In genomic region chr17:71850792-71851191, GRCh38 we compare ENCODE assay signal across 26 cellular contexts.
DNase-seq lines count a peak whose midpoint lies in the region; ATAC-seq and TF ChIP-seq lines count a peak whose summit lies in the region.
"Had no signal": no experiment of that assay in that cellular context is flagged by ENCODE, and none has a peak within 500 bp of the region (broad histone marks: within the 10 kb centered on the region; RNA-seq: fewer than 3 reads in every experiment).

No MANE protein-coding gene starts in this region.

- H3K4me3 Mint-ChIP-seq in CD8-positive, alpha-beta T cell, result no peak overlapping the region
- H3K4me3 Mint-ChIP-seq: activated CD4-positive, alpha-beta T cell treated with anti-CD3 and anti-CD28 coated beads, Interleukin-2, amount 10 ng/mL, durations not matched to agents 24 days and 14 days; activated naive CD8-positive, alpha-beta T cell treated with anti-CD3 and anti-CD28 coated beads, Interleukin-2, amount 10 ng/mL, durations not matched to agents 7 days and 5 days; activated T-helper 1 cell treated with anti-CD3 and anti-CD28 coated beads, Interleukin-12 subunit alpha, Interleukin-12 subunit beta, Interleukin-2, Interleukin-4 antibody, amounts not matched to agents 30 ng/mL and 10 ng/mL and 1 ng/mL, durations not matched to agents 14 hours and 24 hours and 36 hours; natural killer cell treated with Interleukin-12 subunit alpha and Interleukin-12 subunit beta and Interleukin-15 and Interleukin-18, amount 100 ng/mL, for 72 hours; T-helper 17 cell had no signal

- H3K27me3 Mint-ChIP-seq in CD8-positive, alpha-beta T cell (ENCODE audit: low read depth), result no peaks in the 10 kb centered on the region
- H3K27me3 Mint-ChIP-seq: activated CD4-positive, alpha-beta T cell treated with anti-CD3 and anti-CD28 coated beads, Interleukin-2, amount 10 ng/mL, durations not matched to agents 24 days and 14 days; activated naive CD8-positive, alpha-beta T cell treated with anti-CD3 and anti-CD28 coated beads, Interleukin-2, amount 10 ng/mL, durations not matched to agents 7 days and 5 days; natural killer cell treated with Interleukin-12 subunit alpha and Interleukin-12 subunit beta and Interleukin-15 and Interleukin-18, amount 100 ng/mL, for 72 hours; T-helper 17 cell had no signal

- H3K4me1 ChIP-seq in thyroid gland, result no peaks in the 10 kb centered on the region
- H3K4me1 ChIP-seq in mucosa of descending colon (ENCODE audit: low read depth), result no peaks in the 10 kb centered on the region
- H3K4me1 ChIP-seq in CD8-positive, alpha-beta T cell (ENCODE audit: insufficient read depth, low read length), result no peaks in the 10 kb centered on the region
- H3K4me1 ChIP-seq: left lung, right atrium auricular region, stomach had no signal

- CTCF ChIA-PET in CD8-positive, alpha-beta T cell (lab: Charles Lee), result no interaction called here

- no peak overlapping the region for H3K4me3 ChIP-seq in GM12865 (ENCODE audit: low read depth, low read length)
- H3K4me3 ChIP-seq in thyroid gland (replicated peaks in 1 of 3), result no peak overlapping the region
- no peak overlapping the region for H3K4me3 ChIP-seq in mucosa of descending colon
- H3K4me3 ChIP-seq in CD8-positive, alpha-beta T cell (ENCODE audit: low read depth, low read length), result no peak overlapping the region
- H3K4me3 ChIP-seq: left lung, ovary, right atrium auricular region, SK-N-MC, stomach had no signal

- H3K9me3 Mint-ChIP-seq in CD8-positive, alpha-beta T cell, result peaks cover 3% of the 10 kb centered on the region
- H3K9me3 Mint-ChIP-seq: activated CD4-positive, alpha-beta T cell treated with anti-CD3 and anti-CD28 coated beads, Interleukin-2, amount 10 ng/mL, durations not matched to agents 24 days and 14 days; activated naive CD8-positive, alpha-beta T cell treated with anti-CD3 and anti-CD28 coated beads, Interleukin-2, amount 10 ng/mL, durations not matched to agents 7 days and 5 days had no signal

- H3K27ac Mint-ChIP-seq in CD8-positive, alpha-beta T cell, result no peak overlapping the region
- H3K27ac Mint-ChIP-seq: activated CD4-positive, alpha-beta T cell treated with anti-CD3 and anti-CD28 coated beads, Interleukin-2, amount 10 ng/mL, durations not matched to agents 24 days and 14 days; activated naive CD8-positive, alpha-beta T cell treated with anti-CD3 and anti-CD28 coated beads, Interleukin-2, amount 10 ng/mL, durations not matched to agents 7 days and 5 days; activated T-helper 1 cell treated with anti-CD3 and anti-CD28 coated beads, Interleukin-12 subunit alpha, Interleukin-12 subunit beta, Interleukin-2, Interleukin-4 antibody, amounts not matched to agents 30 ng/mL and 10 ng/mL and 1 ng/mL, durations not matched to agents 14 hours and 24 hours and 36 hours; natural killer cell treated with Interleukin-12 subunit alpha and Interleukin-12 subunit beta and Interleukin-15 and Interleukin-18, amount 100 ng/mL, for 72 hours; T-helper 17 cell had no signal

- ATAC-seq in GM18907 (IDR thresholded peaks at IDR 0.05; ENCODE audit: unreplicated experiment) (peak; percentile 54), HG02798 (IDR thresholded peaks at IDR 0.05; ENCODE audit: poor library complexity, unreplicated experiment) (peak; percentile 47), HG03280 (IDR thresholded peaks at IDR 0.05; ENCODE audit: unreplicated experiment) (peak; percentile 54), mucosa of descending colon (no peak)
- no peak for ATAC-seq in CD8-positive, alpha-beta T cell
- ATAC-seq: left lung; natural killer cell treated with Interleukin-12 subunit alpha and Interleukin-12 subunit beta and Interleukin-15 and Interleukin-18, amount 100 ng/mL, for 72 hours; T-helper 17 cell had no signal

- H3K27ac ChIP-seq in thyroid gland, result no peak overlapping the region
- H3K27ac ChIP-seq in CD8-positive, alpha-beta T cell (ENCODE audit: low read depth, low read length), result no peak overlapping the region
- H3K27ac ChIP-seq: left lung, ovary, right atrium auricular region, RWPE1, SK-N-MC, stomach, VCaP had no signal

- H3K36me3 Mint-ChIP-seq in CD8-positive, alpha-beta T cell, result no peaks in the 10 kb centered on the region
- H3K36me3 Mint-ChIP-seq: activated naive CD8-positive, alpha-beta T cell treated with anti-CD3 and anti-CD28 coated beads, Interleukin-2, amount 10 ng/mL, durations not matched to agents 7 days and 5 days; natural killer cell treated with Interleukin-12 subunit alpha and Interleukin-12 subunit beta and Interleukin-15 and Interleukin-18, amount 100 ng/mL, for 72 hours had no signal

- H3K9me3 ChIP-seq in thyroid gland, result no peaks in the 10 kb centered on the region
- H3K9me3 ChIP-seq in mucosa of descending colon, result no peaks in the 10 kb centered on the region
- H3K9me3 ChIP-seq in CD8-positive, alpha-beta T cell (ENCODE audit: low read length), result no peaks in the 10 kb centered on the region
- H3K9me3 ChIP-seq: left lung, ovary, right atrium auricular region, stomach had no signal

- TF ChIP-seq CTCF in GM12865 (IDR thresholded peaks at IDR 0.05; ENCODE audit: insufficient read depth, low read depth, low read length, missing control alignments) (no peak), thyroid gland (IDR thresholded peaks at IDR 0.05) (no peak), mucosa of descending colon (IDR thresholded peaks at IDR 0.05) (no peak)
- no peak for TF ChIP-seq CTCF in CD8-positive, alpha-beta T cell (IDR thresholded peaks at IDR 0.05)

- intact Hi-C loops in thyroid gland (cut with DNase I), result no loop called here
- intact Hi-C loops in mucosa of descending colon (cut with DNase I, micrococcal nuclease), result no loop called here
- intact Hi-C loops in CD8-positive, alpha-beta T cell (cut with DNase I, micrococcal nuclease), result no loop called here

- no peaks in the 10 kb centered on the region for H3K36me3 ChIP-seq in thyroid gland
- H3K36me3 ChIP-seq in mucosa of descending colon (ENCODE audit: low read depth), result no peaks in the 10 kb centered on the region
- H3K36me3 ChIP-seq in CD8-positive, alpha-beta T cell (ENCODE audit: insufficient read depth, low read length), result no peaks in the 10 kb centered on the region
- H3K36me3 ChIP-seq: left lung, ovary, right atrium auricular region, stomach had no signal

- H3K4me1 Mint-ChIP-seq in CD8-positive, alpha-beta T cell (ENCODE audit: low read depth), result no peaks in the 10 kb centered on the region
- H3K4me1 Mint-ChIP-seq: activated CD4-positive, alpha-beta T cell treated with anti-CD3 and anti-CD28 coated beads, Interleukin-2, amount 10 ng/mL, durations not matched to agents 24 days and 14 days; activated naive CD8-positive, alpha-beta T cell treated with anti-CD3 and anti-CD28 coated beads, Interleukin-2, amount 10 ng/mL, durations not matched to agents 7 days and 5 days; T-helper 17 cell had no signal

- 68 to 93% methylated on average over 2 of the region's 2 CpGs for whole genome bisulfite sequencing in thyroid gland, 2 donors

- no peaks in the 10 kb centered on the region for H3K27me3 ChIP-seq in thyroid gland
- H3K27me3 ChIP-seq in CD8-positive, alpha-beta T cell (ENCODE audit: insufficient read depth, low read length), result no peaks in the 10 kb centered on the region
- H3K27me3 ChIP-seq: left lung, ovary, right atrium auricular region, stomach had no signal

- POLR2A ChIA-PET in CD8-positive, alpha-beta T cell (lab: Charles Lee), result no interaction called here

- DNase-seq in GM12865 (ENCODE audit: low read depth) (peak; percentile 67), thyroid gland (no peak), mucosa of descending colon (no peak), NCI-H1092 treated with DMSO at 0.1 percent for 48 hours (lab: John Stamatoyannopoulos, UW) (no peak)
- DNase-seq in CD8-positive, alpha-beta T cell, result no peak
- DNase-seq: 8988T; activated CD4-positive, alpha-beta T cell treated with anti-CD3 and anti-CD28 coated beads, Interleukin-2, amount 10 ng/mL, durations not matched to agents 24 days and 14 days; activated naive CD8-positive, alpha-beta T cell treated with anti-CD3 and anti-CD28 coated beads, Interleukin-2, amount 10 ng/mL, durations not matched to agents 7 days and 5 days; DMS79 treated with DMSO at 0.1 percent for 48 hours; left lung; MV-4-11; NCI-H1694; NCI-H526 treated with DMSO at 0.1 percent for 48 hours; ovary; stomach; T-helper 17 cell; trophoblast cell had no signal

- TF ChIP-seq POLR2A in thyroid gland (IDR thresholded peaks at IDR 0.05), result no peak

Comparison
In these comparisons a context has a peak if more than half of its experiments do, and no peak if none do; other contexts are left out.
1. ATAC-seq: peak in GM18907 (single experiment), HG02798 (single experiment) and HG03280 (single experiment); none in mucosa of descending colon (single experiment) and CD8-positive, alpha-beta T cell (single experiment).